Comparison of ENCODE assay signal across 6 cellular contexts in the genomic region with DNA sequence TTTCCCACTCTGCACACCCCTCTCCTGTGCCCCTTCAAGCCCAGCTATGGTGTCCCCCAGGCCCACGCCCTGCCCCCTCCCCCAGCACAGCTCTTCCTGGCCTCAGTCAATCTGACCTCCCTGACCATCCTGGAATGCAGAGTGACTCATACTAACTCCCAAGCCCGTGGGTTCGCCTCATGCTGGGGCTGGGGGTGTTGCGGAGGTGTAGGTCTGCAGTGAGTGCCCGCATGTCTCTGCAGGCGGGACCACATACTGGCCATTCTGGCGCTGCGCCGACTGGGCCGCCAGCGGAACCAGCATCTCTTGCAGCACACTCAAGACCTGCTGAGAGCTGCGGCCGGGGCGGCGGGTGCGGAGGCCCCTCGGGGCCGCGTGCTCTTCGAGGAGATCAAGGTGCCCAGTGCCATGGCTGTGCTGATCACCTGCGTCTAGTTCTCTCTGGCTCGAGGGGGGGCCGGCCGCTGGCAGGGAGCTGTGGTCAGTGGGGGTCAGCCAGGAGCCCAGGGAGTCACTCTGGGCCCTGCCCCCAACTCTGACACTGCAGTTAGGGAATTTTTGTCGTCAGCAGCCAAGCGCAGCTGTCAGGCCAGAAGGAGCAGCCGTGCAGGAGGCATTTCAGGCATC. TPM values are rescaled to one million over a fixed set of nuclear protein-coding genes. Genes with fewer than 3 reads are reported as not detected.
DNase-seq lines count a peak whose midpoint lies in the region; ATAC-seq lines count a peak whose summit lies in the region.

No MANE protein-coding gene starts in this region.

- H3K36me3 ChIP-seq in iPS-15b (ENCODE audit: control insufficient read depth, insufficient read depth, low read length) = no peaks in the 10 kb centered on the region
- no peaks in the 10 kb centered on the region for H3K36me3 ChIP-seq in aorta (ENCODE audit: control insufficient read depth in 1 of 2, insufficient read depth in 2 of 2, low read length in 1 of 2)

- WGBS in aorta, 2 donors = 48 to 59% methylated on average over 27 of the region's 27 CpGs

- peak overlapping the region; percentile 12 to 18 for H3K4me3 Mint-ChIP-seq in stimulated activated naive CD8-positive, alpha-beta T cell treated with anti-CD3 and anti-CD28 coated beads, Interleukin-15, amount 100 ng/mL, for 72 hours

- no peak overlapping the region for H3K9ac ChIP-seq in iPS-15b (ENCODE audit: low read depth, low read length)

- no peak for DNase-seq in stimulated activated naive CD8-positive, alpha-beta T cell treated with anti-CD3 and anti-CD28 coated beads, Interleukin-15, amount 100 ng/mL, for 72 hours
- no peak for DNase-seq in stimulated activated naive CD8-positive, alpha-beta T cell treated with anti-CD3 and anti-CD28 coated beads, Interleukin-15, Interleukin-2, amounts not matched to agents 100 U/mL and 50 U/mL, for 24 hours
- no peak for DNase-seq in aorta
- DNase-seq in stimulated activated naive CD4-positive, alpha-beta T cell (lab: John Stamatoyannopoulos, UW) = no peak

- no peak overlapping the region for H3K27ac ChIP-seq in aorta (ENCODE audit: low read depth in 1 of 2, low read length in 2 of 2)

- ATAC-seq in stimulated activated naive CD8-positive, alpha-beta T cell treated with anti-CD3 and anti-CD28 coated beads, Interleukin-15, amount 100 ng/mL, for 72 hours = no peak
- ATAC-seq in stimulated activated naive CD8-positive, alpha-beta T cell treated with anti-CD3 and anti-CD28 coated beads, Interleukin-15, Interleukin-2, amounts not matched to agents 100 U/mL and 50 U/mL, for 24 hours = no peak
- ATAC-seq in aorta (ENCODE audit: low FRiP score) (peak; percentile 1), HG03095 (IDR thresholded peaks at IDR 0.05; ENCODE audit: unreplicated experiment) (no peak)

- no peaks in the 10 kb centered on the region for H3K9me3 ChIP-seq in iPS-15b (ENCODE audit: control insufficient read depth, insufficient read depth, low read length)
- no peaks in the 10 kb centered on the region for H3K9me3 ChIP-seq in aorta (ENCODE audit: control insufficient read depth, low read length)

- peaks cover 46% of the 10 kb centered on the region for H3K27me3 Mint-ChIP-seq in stimulated activated naive CD8-positive, alpha-beta T cell treated with anti-CD3 and anti-CD28 coated beads, Interleukin-15, amount 100 ng/mL, for 72 hours

- H3K27me3 ChIP-seq in iPS-15b (ENCODE audit: control insufficient read depth, insufficient read depth, low read length) (peaks cover 6% of the 10 kb centered on the region), aorta (ENCODE audit: control insufficient read depth in 1 of 2, insufficient read depth in 2 of 2, low read length in 1 of 2) (no peaks in the 10 kb centered on the region)

- H3K4me3 ChIP-seq in iPS-15b (ENCODE audit: low read depth, low read length) (peak overlapping the region; percentile 4), aorta (ENCODE audit: low read length in 2 of 2) (no peak overlapping the region)

- H3K27ac Mint-ChIP-seq in stimulated activated naive CD8-positive, alpha-beta T cell treated with anti-CD3 and anti-CD28 coated beads, Interleukin-15, amount 100 ng/mL, for 72 hours = peak overlapping the region in 1 of 2 donors; percentile 80

- H3K4me1 Mint-ChIP-seq in stimulated activated naive CD8-positive, alpha-beta T cell treated with anti-CD3 and anti-CD28 coated beads, Interleukin-15, amount 100 ng/mL, for 72 hours = peaks cover 38% of the 10 kb centered on the region

- no peaks in the 10 kb centered on the region for H3K9me3 Mint-ChIP-seq in stimulated activated naive CD8-positive, alpha-beta T cell treated with anti-CD3 and anti-CD28 coated beads, Interleukin-15, amount 100 ng/mL, for 72 hours

- H3K4me1 ChIP-seq in iPS-15b (ENCODE audit: control insufficient read depth, insufficient read depth, low read length) (peaks cover 8% of the 10 kb centered on the region), aorta (ENCODE audit: control insufficient read depth in 1 of 2, insufficient read depth in 2 of 2, low read length in 2 of 2) (no peaks in the 10 kb centered on the region)

- intact Hi-C loops in aorta (cut with DNase I) = loop anchor here (5.0 kb wide), 2 partner anchors 77 to 182 kb away; no protein-coding TSS in a partner anchor

RNA-seq across cellular contexts. Expression of gene TNFAIP2, which starts 13.4 kb away (rescaled TPM):
- total RNA-seq in aorta = 100 to 1,000 TPM in 1 of 2 donors, 10 to 100 TPM in 1; 87.3 to 219 TPM
- 10 to 100 TPM; 26.8 to 90.8 TPM for polyA plus RNA-seq in aorta

RNA-seq across cellular contexts. Expression of gene EXOC3L4, which starts 15.4 kb away (rescaled TPM):
- total RNA-seq in aorta = 1 to 10 TPM in 1 of 2 donors, under 1 TPM in 1; 0.68 to 4.8 TPM
- 1 to 10 TPM in 1 of 2 donors, not detected in 1; 7.4 TPM for polyA plus RNA-seq in aorta

RNA-seq across cellular contexts. Expression of gene LBHD2, which starts 25.9 kb away (rescaled TPM):
- not detected for total RNA-seq in aorta
- not detected for polyA plus RNA-seq in aorta

RNA-seq across cellular contexts. Expression of gene CDC42BPB, which starts 52.6 kb away (rescaled TPM):
- 100 to 1,000 TPM in 1 of 2 donors, 10 to 100 TPM in 1; 95.8 to 101 TPM for total RNA-seq in aorta
- polyA plus RNA-seq in aorta = 10 to 100 TPM; 18.4 to 31.9 TPM
